Comparison of ENCODE assay signal across 11 cellular contexts in genomic region chr6:44042261-44043035, GRCh38.
DNase-seq lines count a peak whose midpoint lies in the region; ATAC-seq and TF ChIP-seq lines count a peak whose summit lies in the region.
"Had no signal": no experiment of that assay in that cellular context is flagged by ENCODE, and none has a peak within 500 bp of the region (broad histone marks: within the 10 kb centered on the region; RNA-seq: fewer than 3 reads in every experiment).

No MANE protein-coding gene starts in this region.

- H3K36me3 Mint-ChIP-seq in natural killer cell treated with Interleukin-12 subunit alpha and Interleukin-12 subunit beta and Interleukin-15 and Interleukin-18, amount 100 ng/mL, for 72 hours: no peaks in the 10 kb centered on the region
- no peaks in the 10 kb centered on the region for H3K36me3 Mint-ChIP-seq in natural killer cell

- peak overlapping the region; percentile 32 for H2AK5ac ChIP-seq in mesendoderm (ENCODE audit: low read length)

- H4K8ac ChIP-seq in mesendoderm (ENCODE audit: low read depth, low read length): no peak overlapping the region

- H4K5ac ChIP-seq in mesendoderm (ENCODE audit: low read length): no peak overlapping the region

- H3K27ac ChIP-seq in breast epithelium (peak overlapping the region; percentile 79 to 80), mesendoderm (ENCODE audit: low read depth, low read length) (peak overlapping the region; percentile 83), aorta (ENCODE audit: low read depth in 1 of 2, low read length in 2 of 2) (no peak overlapping the region)
- H3K27ac ChIP-seq: VCaP had no signal

- no CpG with 5 or more reads among the region's 4 CpGs for WGBS in mesendoderm (ENCODE audit: extremely low coverage, insufficient coverage, low lambda C conversion rate)
- WGBS in aorta, 2 donors: 95 to 97% methylated on average over 4 of the region's 4 CpGs

- H3K18ac ChIP-seq in mesendoderm (ENCODE audit: low read length): peak overlapping the region; percentile 9

- H3K9me3 ChIP-seq in breast epithelium: no peaks in the 10 kb centered on the region
- no peaks in the 10 kb centered on the region for H3K9me3 ChIP-seq in aorta (ENCODE audit: control insufficient read depth, low read length)

- no peak overlapping the region for H3K4me3 ChIP-seq in breast epithelium
- no peak overlapping the region for H3K4me3 ChIP-seq in mesendoderm (ENCODE audit: low read length)
- no peak overlapping the region for H3K4me3 ChIP-seq in aorta (ENCODE audit: low read length in 2 of 2)

- H3K9me3 Mint-ChIP-seq in natural killer cell treated with Interleukin-12 subunit alpha and Interleukin-12 subunit beta and Interleukin-15 and Interleukin-18, amount 100 ng/mL, for 72 hours: no peaks in the 10 kb centered on the region
- no peaks in the 10 kb centered on the region for H3K9me3 Mint-ChIP-seq in natural killer cell

- no peak overlapping the region for H3K4me3 Mint-ChIP-seq in natural killer cell treated with Interleukin-12 subunit alpha and Interleukin-12 subunit beta and Interleukin-15 and Interleukin-18, amount 100 ng/mL, for 72 hours
- no peak overlapping the region for H3K4me3 Mint-ChIP-seq in natural killer cell

- H3K79me1 ChIP-seq in mesendoderm (ENCODE audit: low read length): no peaks in the 10 kb centered on the region

- H3K56ac ChIP-seq in mesendoderm (ENCODE audit: low read length): peak overlapping the region; percentile 81

- peak overlapping the region; percentile 79 for H2BK5ac ChIP-seq in mesendoderm (ENCODE audit: low read length)

- no peak overlapping the region for H3K4me2 ChIP-seq in mesendoderm (ENCODE audit: low read length)

- no peak overlapping the region for H3K27ac Mint-ChIP-seq in natural killer cell treated with Interleukin-12 subunit alpha and Interleukin-12 subunit beta and Interleukin-15 and Interleukin-18, amount 100 ng/mL, for 72 hours
- H3K27ac Mint-ChIP-seq in natural killer cell: no peak overlapping the region

- intact Hi-C loops in natural killer cell (cut with micrococcal nuclease): no loop called here
- intact Hi-C loops in breast epithelium (cut with DNase I; ENCODE audit: low total_unique reads): no loop called here
- intact Hi-C loops in aorta (cut with DNase I): no loop called here

- DNase-seq in natural killer cell treated with Interleukin-12 subunit alpha and Interleukin-12 subunit beta and Interleukin-15 and Interleukin-18, amount 100 ng/mL, for 72 hours (ENCODE audit: low spot score): peak; percentile 41
- DNase-seq in natural killer cell (no peak), breast epithelium (ENCODE audit: low spot score in 2 of 2) (no peak), mesendoderm (no peak), aorta (peak; percentile 40 to 60), DMS 273 (lab: John Stamatoyannopoulos, UW; ENCODE audit: unreplicated experiment) (no peak), DMS79 (lab: John Stamatoyannopoulos, UW) (no peak), activated gamma-delta T cell treated with Interleukin-2 at 50 U/mL for 16 hours (no peak)
- DNase-seq: NCI-H1092 treated with DMSO at 0.1 percent for 48 hours, NCI-H2227 treated with DMSO at 0.1 percent for 48 hours had no signal

- no peak for TF ChIP-seq POLR2A in breast epithelium (IDR thresholded peaks at IDR 0.05)

- H3K36me3 ChIP-seq in breast epithelium (no peaks in the 10 kb centered on the region), mesendoderm (ENCODE audit: control insufficient read depth, insufficient read depth, low read length) (no peaks in the 10 kb centered on the region), aorta (ENCODE audit: control insufficient read depth in 1 of 2, insufficient read depth in 2 of 2, low read length in 1 of 2) (no peaks in the 10 kb centered on the region)

- no peak overlapping the region for H2BK120ac ChIP-seq in mesendoderm (ENCODE audit: low read depth, low read length)

- no peak for ATAC-seq in natural killer cell treated with Interleukin-12 subunit alpha and Interleukin-12 subunit beta and Interleukin-15 and Interleukin-18, amount 100 ng/mL, for 72 hours
- ATAC-seq in natural killer cell: no peak
- no peak for ATAC-seq in aorta (ENCODE audit: low FRiP score)

- peak overlapping the region; percentile 61 for H3K4ac ChIP-seq in mesendoderm (ENCODE audit: low read depth, low read length)

- H3K9ac ChIP-seq in mesendoderm (ENCODE audit: low read length): peak overlapping the region; percentile 27

- no peaks in the 10 kb centered on the region for H3K79me2 ChIP-seq in mesendoderm (ENCODE audit: control insufficient read depth, insufficient read depth, low read length)

- no peaks in the 10 kb centered on the region for H3K27me3 ChIP-seq in breast epithelium
- no peaks in the 10 kb centered on the region for H3K27me3 ChIP-seq in mesendoderm (ENCODE audit: insufficient read depth, low read length, poor library complexity)
- no peaks in the 10 kb centered on the region for H3K27me3 ChIP-seq in aorta (ENCODE audit: control insufficient read depth in 1 of 2, insufficient read depth in 2 of 2, low read length in 1 of 2)

- no peak overlapping the region for H2BK15ac ChIP-seq in mesendoderm (replicated peaks; ENCODE audit: low read depth)

- H3K23ac ChIP-seq in mesendoderm (ENCODE audit: low read length): no peak overlapping the region

- no peak for TF ChIP-seq CTCF in natural killer cell (IDR thresholded peaks at IDR 0.05)
- no peak for TF ChIP-seq CTCF in breast epithelium (IDR thresholded peaks at IDR 0.05)

- peaks cover 11 to 36% of the 10 kb centered on the region in 2 donors for H3K4me1 ChIP-seq in breast epithelium
- H3K4me1 ChIP-seq in mesendoderm (ENCODE audit: control insufficient read depth, low read depth, low read length): peaks cover 23% of the 10 kb centered on the region
- no peaks in the 10 kb centered on the region for H3K4me1 ChIP-seq in aorta (ENCODE audit: control insufficient read depth in 1 of 2, insufficient read depth in 2 of 2, low read length in 2 of 2)

- H3K4me1 Mint-ChIP-seq in natural killer cell treated with Interleukin-12 subunit alpha and Interleukin-12 subunit beta and Interleukin-15 and Interleukin-18, amount 100 ng/mL, for 72 hours (ENCODE audit: low read depth in 2 of 2): no peaks in the 10 kb centered on the region
- no peaks in the 10 kb centered on the region for H3K4me1 Mint-ChIP-seq in natural killer cell

- H3K27me3 Mint-ChIP-seq in natural killer cell treated with Interleukin-12 subunit alpha and Interleukin-12 subunit beta and Interleukin-15 and Interleukin-18, amount 100 ng/mL, for 72 hours: peaks cover 0 to 4% of the 10 kb centered on the region in 2 donors
- H3K27me3 Mint-ChIP-seq in natural killer cell (ENCODE audit: low read depth in 2 of 2): peaks cover 0 to 11% of the 10 kb centered on the region in 2 donors

Comparison
In these comparisons a context has a peak if more than half of its experiments do, and no peak if none do; other contexts are left out.
1. DNase-seq: peak in natural killer cell treated with Interleukin-12 subunit alpha and Interleukin-12 subunit beta and Interleukin-15 and Interleukin-18, amount 100 ng/mL, for 72 hours (single experiment) and aorta (2 of 2); none in natural killer cell (single experiment), breast epithelium (0 of 2), mesendoderm (single experiment), DMS 273 (single experiment), DMS79 (single experiment) and activated gamma-delta T cell treated with Interleukin-2 at 50 U/mL for 16 hours (single experiment).
2. H3K27ac ChIP-seq: peak in breast epithelium (2 of 2) and mesendoderm (single experiment); none in aorta (0 of 2).